9 cellular contexts compared by ENCODE assay signal in the genomic region with DNA sequence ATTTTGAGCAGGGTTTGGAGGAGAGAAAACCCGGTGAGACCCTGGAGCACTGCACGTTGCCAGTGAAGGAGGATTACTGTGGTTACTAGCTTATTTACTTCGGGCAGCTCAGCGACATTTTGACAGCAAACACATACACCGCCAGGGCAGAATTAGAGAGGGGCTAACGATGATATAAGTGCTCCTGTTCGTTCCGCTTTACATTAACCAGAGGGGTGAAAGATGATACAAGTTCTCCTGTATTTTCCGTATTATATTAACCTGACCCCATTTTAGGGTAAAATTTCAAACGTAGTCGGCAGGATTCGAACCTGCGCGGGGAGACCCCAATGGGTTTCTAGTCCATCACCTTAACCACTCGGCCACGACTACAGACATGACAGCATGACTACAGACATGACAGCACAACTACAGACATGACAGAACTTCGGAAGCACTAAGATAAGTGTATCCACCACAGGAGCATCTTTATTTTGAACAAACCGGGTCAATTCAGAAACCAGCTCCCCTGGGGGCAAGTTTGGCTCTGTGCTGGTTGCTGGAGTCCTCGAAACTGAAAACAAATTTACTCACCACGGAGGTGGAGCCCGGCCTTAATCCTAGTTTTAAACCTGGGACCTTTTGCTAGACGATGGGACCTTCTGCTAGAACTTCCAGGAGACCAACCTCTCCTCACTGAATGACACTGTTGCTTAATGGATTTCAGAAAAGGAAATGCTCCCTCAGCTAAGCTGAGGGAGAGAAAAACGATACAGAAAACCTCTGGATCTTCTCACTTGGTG.
A peak's percentile ranks its signal among the peaks of the same experiment; 100 is the strongest.
DNase-seq lines count a peak whose midpoint lies in the region; ATAC-seq lines count a peak whose summit lies in the region.
"Had no signal": no experiment of that assay in that cellular context is flagged by ENCODE, and none has a peak within 500 bp of the region (broad histone marks: within the 10 kb centered on the region; RNA-seq: fewer than 3 reads in every experiment).

No MANE protein-coding gene starts in this region.

- intact Hi-C loops in activated CD4-positive, alpha-beta memory T cell treated with anti-CD3 and anti-CD28 coated beads for 36 hours (cut with micrococcal nuclease) = loop anchor here (5.0 kb wide), 2 partner anchors 119 to 256 kb away; no protein-coding TSS in a partner anchor

- no peak for ATAC-seq in HG03135 (IDR thresholded peaks at IDR 0.05; ENCODE audit: unreplicated experiment)

- no peak overlapping the region for H3K27ac Mint-ChIP-seq in activated CD4-positive, alpha-beta T cell treated with anti-CD3 and anti-CD28 coated beads, Interleukin-2, amount 10 ng/mL, durations not matched to agents 7 days and 5 days
- H3K27ac Mint-ChIP-seq in activated CD4-positive, alpha-beta memory T cell treated with anti-CD3 and anti-CD28 coated beads for 36 hours = peak overlapping the region; percentile 56
- H3K27ac Mint-ChIP-seq: dendritic cell treated with granulocyte-macrophage colony-stimulating factor and Interleukin-4, amounts not matched to agents 40 ng/mL and 50 ng/mL, for 4 days had no signal

- H3K36me3 Mint-ChIP-seq in activated CD4-positive, alpha-beta T cell treated with anti-CD3 and anti-CD28 coated beads, Interleukin-2, amount 10 ng/mL, durations not matched to agents 7 days and 5 days (ENCODE audit: low read depth) = peaks cover 2% of the 10 kb centered on the region
- H3K36me3 Mint-ChIP-seq in activated CD4-positive, alpha-beta memory T cell treated with anti-CD3 and anti-CD28 coated beads for 36 hours = peaks cover 16% of the 10 kb centered on the region

- H3K4me3 ChIP-seq in HUES6 (ENCODE audit: low read depth, low read length) = peak overlapping the region; percentile 62
- H3K4me3 ChIP-seq in iPS-18c (ENCODE audit: insufficient read depth, low read depth, low read length) = peak overlapping the region; percentile 55

- no peak overlapping the region for H3K9ac ChIP-seq in HUES6 (ENCODE audit: low read length)

- peak overlapping the region; percentile 42 for H3K4me3 Mint-ChIP-seq in activated CD4-positive, alpha-beta T cell treated with anti-CD3 and anti-CD28 coated beads, Interleukin-2, amount 10 ng/mL, durations not matched to agents 7 days and 5 days
- peak overlapping the region; percentile 7 for H3K4me3 Mint-ChIP-seq in activated CD4-positive, alpha-beta memory T cell treated with anti-CD3 and anti-CD28 coated beads for 36 hours
- H3K4me3 Mint-ChIP-seq: dendritic cell treated with granulocyte-macrophage colony-stimulating factor and Interleukin-4, amounts not matched to agents 40 ng/mL and 50 ng/mL, for 4 days had no signal

- H3K9me3 ChIP-seq in HUES6 (ENCODE audit: control insufficient read depth, insufficient read depth, low read depth, low read length) (no peaks in the 10 kb centered on the region), iPS-18c (ENCODE audit: control insufficient read depth, insufficient read depth, low read length) (no peaks in the 10 kb centered on the region)

- H3K4me1 ChIP-seq in HUES6 (ENCODE audit: control insufficient read depth, insufficient read depth, low read length) = no peaks in the 10 kb centered on the region

- peaks cover 13% of the 10 kb centered on the region for H3K4me1 Mint-ChIP-seq in activated CD4-positive, alpha-beta T cell treated with anti-CD3 and anti-CD28 coated beads, Interleukin-2, amount 10 ng/mL, durations not matched to agents 7 days and 5 days
- H3K4me1 Mint-ChIP-seq in activated CD4-positive, alpha-beta memory T cell treated with anti-CD3 and anti-CD28 coated beads for 36 hours (ENCODE audit: low read depth) = peaks cover 10% of the 10 kb centered on the region

- H3K27me3 Mint-ChIP-seq in activated CD4-positive, alpha-beta T cell treated with anti-CD3 and anti-CD28 coated beads, Interleukin-2, amount 10 ng/mL, durations not matched to agents 7 days and 5 days = peaks cover 74% of the 10 kb centered on the region
- peaks cover 67% of the 10 kb centered on the region for H3K27me3 Mint-ChIP-seq in activated CD4-positive, alpha-beta memory T cell treated with anti-CD3 and anti-CD28 coated beads for 36 hours

- peaks cover 10% of the 10 kb centered on the region for H3K27me3 ChIP-seq in HUES6 (ENCODE audit: control insufficient read depth, insufficient read depth, low read length)

- peaks cover 7% of the 10 kb centered on the region for H3K9me3 Mint-ChIP-seq in activated CD4-positive, alpha-beta T cell treated with anti-CD3 and anti-CD28 coated beads, Interleukin-2, amount 10 ng/mL, durations not matched to agents 7 days and 5 days
- H3K9me3 Mint-ChIP-seq in activated CD4-positive, alpha-beta memory T cell treated with anti-CD3 and anti-CD28 coated beads for 36 hours = no peaks in the 10 kb centered on the region
- H3K9me3 Mint-ChIP-seq: dendritic cell treated with granulocyte-macrophage colony-stimulating factor and Interleukin-4, amounts not matched to agents 40 ng/mL and 50 ng/mL, for 4 days had no signal

- POLR2A ChIA-PET in activated CD4-positive, alpha-beta T cell treated with anti-CD3 and anti-CD28 coated beads, Interleukin-2, amount 10 ng/mL, durations not matched to agents 7 days and 5 days (lab: Charles Lee) = no interaction called here
- POLR2A ChIA-PET in activated CD4-positive, alpha-beta memory T cell treated with anti-CD3 and anti-CD28 coated beads for 36 hours (lab: Charles Lee) = no interaction called here

- DNase-seq in activated CD4-positive, alpha-beta T cell treated with anti-CD3 and anti-CD28 coated beads, Interleukin-2, amount 10 ng/mL, durations not matched to agents 7 days and 5 days = no peak
- no peak for DNase-seq in activated CD4-positive, alpha-beta T cell treated with anti-CD3 and anti-CD28 coated beads for 4 hours
- DNase-seq in activated CD4-positive, alpha-beta memory T cell treated with anti-CD3 and anti-CD28 coated beads for 36 hours = peak; percentile 61
- DNase-seq in dedifferentiated amniotic fluid mesenchymal stem cell (ENCODE audit: extremely low spot score) = no peak
- DNase-seq in COR-L47 (lab: John Stamatoyannopoulos, UW) = no peak

- H3K36me3 ChIP-seq in HUES6 (ENCODE audit: control insufficient read depth, insufficient read depth, low read length) = no peaks in the 10 kb centered on the region

- CTCF ChIA-PET in activated CD4-positive, alpha-beta T cell treated with anti-CD3 and anti-CD28 coated beads, Interleukin-2, amount 10 ng/mL, durations not matched to agents 7 days and 5 days (lab: Charles Lee) = interaction anchor here (0.6 to 1.1 kb wide), 4 partner anchors 138 to 639 kb away, joined by 3 to 4 read pairs (median 4); no protein-coding TSS in a partner anchor
- CTCF ChIA-PET in activated CD4-positive, alpha-beta memory T cell treated with anti-CD3 and anti-CD28 coated beads for 36 hours (lab: Charles Lee) = interaction anchor here (0.8 to 1.0 kb wide), 2 partner anchors 80 to 199 kb away, joined by 3 read pairs; a partner anchor contains a TSS

- H3K27ac ChIP-seq in HUES6 (ENCODE audit: low read depth, low read length) = no peak overlapping the region
